In the genomic region with DNA sequence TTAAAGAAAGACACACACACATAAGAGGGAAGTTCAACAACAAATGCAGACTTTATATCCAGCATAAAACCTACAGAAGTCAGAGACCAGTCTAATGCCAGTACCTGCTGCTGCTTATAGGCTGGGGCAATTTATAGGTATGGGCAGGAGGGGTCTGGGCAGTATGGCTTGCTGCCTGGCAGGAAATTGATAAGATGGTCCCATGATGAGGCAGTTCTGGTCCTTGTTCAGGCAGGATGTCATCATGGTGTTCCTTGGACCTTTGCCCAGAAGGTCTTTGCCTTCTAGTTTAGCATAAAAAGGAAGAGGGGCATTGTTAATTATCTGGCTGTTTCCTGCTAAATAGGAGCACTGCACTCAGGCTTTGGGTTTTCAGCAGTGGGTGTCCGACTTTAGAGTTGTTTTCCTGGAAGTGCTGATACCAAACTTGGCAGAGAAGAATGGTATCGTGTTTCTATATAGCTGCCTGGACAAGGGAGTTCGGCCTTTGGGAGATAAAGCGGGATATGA, we compare ENCODE assay signal across 10 cellular contexts. TPM values are rescaled to one million over a fixed set of nuclear protein-coding genes. Genes with fewer than 3 reads are reported as not detected.
DNase-seq lines count a peak whose midpoint lies in the region; ATAC-seq and TF ChIP-seq lines count a peak whose summit lies in the region.
"Had no signal": no experiment of that assay in that cellular context is flagged by ENCODE, and none has a peak within 500 bp of the region (broad histone marks: within the 10 kb centered on the region; RNA-seq: fewer than 3 reads in every experiment).

No MANE protein-coding gene starts in this region.

- H3K4me2 ChIP-seq in SK-N-SH, result 0 out of 2 replicates have a peak overlapping the region, but pooled peaks have one; percentile 23

- no peaks in the 10 kb centered on the region for H4K20me1 ChIP-seq in SK-N-SH (ENCODE audit: insufficient read depth)

- TF ChIP-seq POLR2A in gastrocnemius medialis (IDR thresholded peaks at IDR 0.05), result no peak

- H3K27me3 Mint-ChIP-seq in activated CD8-positive, alpha-beta T cell treated with anti-CD3 and anti-CD28 coated beads, Interleukin-2, amount 10 ng/mL, durations not matched to agents 7 days and 5 days (ENCODE audit: low read depth), result no peaks in the 10 kb centered on the region
- H3K27me3 Mint-ChIP-seq in CD8-positive, alpha-beta memory T cell, result peaks cover 0 to 10% of the 10 kb centered on the region in 2 donors

- H3K9me3 ChIP-seq in SK-N-SH (peaks cover 6% of the 10 kb centered on the region; the same call in 1 of the 2 replicates), gastrocnemius medialis (no peaks in the 10 kb centered on the region)
- no peaks in the 10 kb centered on the region for H3K9me3 ChIP-seq in CD8-positive, alpha-beta memory T cell (ENCODE audit: low read length)

- H3K4me3 Mint-ChIP-seq in activated CD8-positive, alpha-beta T cell treated with anti-CD3 and anti-CD28 coated beads, Interleukin-2, amount 10 ng/mL, durations not matched to agents 7 days and 5 days, result no peak overlapping the region
- H3K4me3 Mint-ChIP-seq in CD8-positive, alpha-beta memory T cell, result no peak overlapping the region
- H3K4me3 Mint-ChIP-seq: activated T-cell treated with anti-CD3 and anti-CD28 coated beads, Interleukin-2, amount 50 U/mL, for 4 hours; nephron progenitor cell had no signal

- TF ChIP-seq CTCF in HFF-Myc (IDR thresholded peaks at IDR 0.05; ENCODE audit: low read depth, low read length, missing control alignments), result no peak
- no peak for TF ChIP-seq CTCF in SK-N-SH (IDR thresholded peaks at IDR 0.05)
- TF ChIP-seq CTCF in foreskin fibroblast (IDR thresholded peaks at IDR 0.05; ENCODE audit: low read depth, low read length), result no peak
- no peak for TF ChIP-seq CTCF in gastrocnemius medialis (IDR thresholded peaks at IDR 0.05 in 4 of 5, conservative IDR thresholded peaks at IDR 0.05 in 1 of 5)

- no peak overlapping the region for H3K27ac Mint-ChIP-seq in activated CD8-positive, alpha-beta T cell treated with anti-CD3 and anti-CD28 coated beads, Interleukin-2, amount 10 ng/mL, durations not matched to agents 7 days and 5 days
- no peak overlapping the region for H3K27ac Mint-ChIP-seq in CD8-positive, alpha-beta memory T cell
- H3K27ac Mint-ChIP-seq: nephron progenitor cell had no signal

- DNase-seq in HFF-Myc (ENCODE audit: extremely low read depth, low read depth) (peak; percentile 38), SK-N-SH (peak; percentile 33), foreskin fibroblast (peak; percentile 52 to 80), gastrocnemius medialis (no peak), NOMO-1 treated with dmso at 0.1 percent for 144 hours (lab: John Stamatoyannopoulos, UW; ENCODE audit: unreplicated experiment) (no peak)
- no peak for DNase-seq in activated CD8-positive, alpha-beta T cell treated with anti-CD3 and anti-CD28 coated beads, Interleukin-2, amount 10 ng/mL, durations not matched to agents 7 days and 5 days
- no peak for DNase-seq in CD8-positive, alpha-beta memory T cell
- DNase-seq in activated CD4-positive, alpha-beta T cell treated with anti-CD3 and anti-CD28 coated beads for 4 hours, result no peak
- DNase-seq: activated T-cell treated with anti-CD3 and anti-CD28 coated beads, Interleukin-2, amount 50 U/mL, for 4 hours; nephron progenitor cell had no signal

- H3K9me3 Mint-ChIP-seq in activated CD8-positive, alpha-beta T cell treated with anti-CD3 and anti-CD28 coated beads, Interleukin-2, amount 10 ng/mL, durations not matched to agents 7 days and 5 days (ENCODE audit: insufficient read depth), result peaks cover 14% of the 10 kb centered on the region
- peaks cover 7 to 15% (median 14%) of the 10 kb centered on the region in 5 donors for H3K9me3 Mint-ChIP-seq in CD8-positive, alpha-beta memory T cell

- TF ChIP-seq EP300 in SK-N-SH (IDR thresholded peaks at IDR 0.05; ENCODE audit: borderline replicate concordance in 1 of 2, low read depth in 1 of 2, low read length in 1 of 2), result peak in 1 of 2 experiments; percentile 69; a peak in 1 of 4 replicates

- H3K79me2 ChIP-seq in SK-N-SH (ENCODE audit: insufficient read depth), result no peaks in the 10 kb centered on the region

- H3K4me3 ChIP-seq in HFF-Myc (replicated peaks; ENCODE audit: low read depth, low read length), result no peak overlapping the region
- no peak overlapping the region for H3K4me3 ChIP-seq in SK-N-SH (ENCODE audit: low read depth in 2 of 2, low read length in 1 of 2)
- no peak overlapping the region for H3K4me3 ChIP-seq in foreskin fibroblast (ENCODE audit: low read depth in 1 of 2, low read length in 2 of 2)
- H3K4me3 ChIP-seq in gastrocnemius medialis, result no peak overlapping the region
- H3K4me3 ChIP-seq in CD8-positive, alpha-beta memory T cell (ENCODE audit: low read length), result no peak overlapping the region

- peaks cover 30% of the 10 kb centered on the region for H3F3A ChIP-seq in SK-N-SH (replicated peaks; ENCODE audit: insufficient read depth)

- TF ChIP-seq RAD21 in SK-N-SH (IDR thresholded peaks at IDR 0.05; ENCODE audit: low read length), result no peak

- POLR2A ChIA-PET in SK-N-SH (lab: Yijun Ruan, JAX), result no interaction called here
- POLR2A ChIA-PET in activated CD8-positive, alpha-beta T cell treated with anti-CD3 and anti-CD28 coated beads, Interleukin-2, amount 10 ng/mL, durations not matched to agents 7 days and 5 days (lab: Charles Lee), result no interaction called here
- POLR2A ChIA-PET in CD8-positive, alpha-beta memory T cell (lab: Charles Lee), result no interaction called here

- H3K4me1 Mint-ChIP-seq in activated CD8-positive, alpha-beta T cell treated with anti-CD3 and anti-CD28 coated beads, Interleukin-2, amount 10 ng/mL, durations not matched to agents 7 days and 5 days (ENCODE audit: low read depth), result peaks cover 10% of the 10 kb centered on the region
- peaks cover 5 to 18% (median 6%) of the 10 kb centered on the region in 3 donors for H3K4me1 Mint-ChIP-seq in CD8-positive, alpha-beta memory T cell
- H3K4me1 Mint-ChIP-seq: nephron progenitor cell had no signal

- H3K4me1 ChIP-seq in SK-N-SH (ENCODE audit: control insufficient read depth in 1 of 2, insufficient read depth in 2 of 2, low read depth in 1 of 2, low read length in 1 of 2), result peaks cover 15 to 23% of the 10 kb centered on the region in 2 experiments
- H3K4me1 ChIP-seq in gastrocnemius medialis, result peaks cover 23 to 28% of the 10 kb centered on the region in 2 donors
- H3K4me1 ChIP-seq in CD8-positive, alpha-beta memory T cell (ENCODE audit: insufficient read depth, low read length), result no peaks in the 10 kb centered on the region

- no peak overlapping the region for H3K9ac ChIP-seq in SK-N-SH

- peaks cover 4% of the 10 kb centered on the region for H3K36me3 Mint-ChIP-seq in activated CD8-positive, alpha-beta T cell treated with anti-CD3 and anti-CD28 coated beads, Interleukin-2, amount 10 ng/mL, durations not matched to agents 7 days and 5 days (ENCODE audit: low read depth)
- H3K36me3 Mint-ChIP-seq in CD8-positive, alpha-beta memory T cell, result peaks cover 0 to 21% (median 0%) of the 10 kb centered on the region in 3 donors

- H3K27ac ChIP-seq in SK-N-SH (ENCODE audit: low read depth in 2 of 2, low read length in 1 of 2), result peak overlapping the region; percentile 52 to 87; a peak in 3 of 4 replicates
- H3K27ac ChIP-seq in gastrocnemius medialis, result peak overlapping the region; percentile 26 to 73 (median 60)
- no peak overlapping the region for H3K27ac ChIP-seq in CD8-positive, alpha-beta memory T cell (ENCODE audit: low read depth, low read length)

- H3K27me3 ChIP-seq in SK-N-SH (ENCODE audit: insufficient read depth) (no peaks in the 10 kb centered on the region), gastrocnemius medialis (no peaks in the 10 kb centered on the region)
- no peaks in the 10 kb centered on the region for H3K27me3 ChIP-seq in CD8-positive, alpha-beta memory T cell (ENCODE audit: insufficient read depth, low read length, poor library complexity, severe bottlenecking)

- WGBS in SK-N-SH (ENCODE audit: low lambda C conversion rate), result 32% methylated on average over 4 of the region's 4 CpGs

- peak; percentile 65 to 75 for ATAC-seq in gastrocnemius medialis
- ATAC-seq in activated CD8-positive, alpha-beta T cell treated with anti-CD3 and anti-CD28 coated beads, Interleukin-2, amount 10 ng/mL, durations not matched to agents 7 days and 5 days, result no peak
- ATAC-seq: activated T-cell treated with anti-CD3 and anti-CD28 coated beads, Interleukin-2, amount 50 U/mL, for 4 hours had no signal

- intact Hi-C loops in gastrocnemius medialis (cut with DNase I; ENCODE audit: low total_unique reads), result no loop called here

- H3K36me3 ChIP-seq in SK-N-SH (replicated peaks in 1 of 2; ENCODE audit: control insufficient read depth in 1 of 2, insufficient read depth in 2 of 2, low read length in 1 of 2) (no peaks in the 10 kb centered on the region), gastrocnemius medialis (no peaks in the 10 kb centered on the region)
- H3K36me3 ChIP-seq in CD8-positive, alpha-beta memory T cell (ENCODE audit: insufficient read depth, low read length), result no peaks in the 10 kb centered on the region

- no peaks in the 10 kb centered on the region for H3K9me2 ChIP-seq in SK-N-SH

- in situ Hi-C loops in gastrocnemius medialis (cut with MboI; ENCODE audit: low sequenced_read_pairs in 4 of 4), result no loop called here

- CTCF ChIA-PET in SK-N-SH (lab: Yijun Ruan, JAX), result interaction anchor here (0.6 to 1.3 kb wide), 2 partner anchors 12 to 49 kb away, joined by 3 to 4 read pairs; partner anchors contain the start of gene CD274
- CTCF ChIA-PET in activated CD8-positive, alpha-beta T cell treated with anti-CD3 and anti-CD28 coated beads, Interleukin-2, amount 10 ng/mL, durations not matched to agents 7 days and 5 days (lab: Charles Lee), result no interaction called here
- CTCF ChIA-PET in CD8-positive, alpha-beta memory T cell (lab: Charles Lee), result no interaction called here

- no peak overlapping the region; the same call in 1 of the 2 replicates for H2AFZ ChIP-seq in SK-N-SH (ENCODE audit: low read depth)

TF ChIP-seq in SK-N-SH, 30 proteins besides CTCF, POLR2A, EP300 and RAD21 (continues in another document):
- peak; percentile 49; the same call in 1 of the 2 replicates for TF ChIP-seq TCF12 (IDR thresholded peaks at IDR 0.05)

RNA-seq across cellular contexts. Expression of gene PDCD1LG2, which starts 10.4 kb away (rescaled TPM):
- 11.1 and 19.4 TPM in 2 replicates for polyA plus RNA-seq in SK-N-SH (2012; rRNA removed)
- 12.8 and 15.3 TPM in 2 replicates for polyA plus RNA-seq in SK-N-SH (2012; cell fraction: cytosol; rRNA removed)
- 8.5 and 17.6 TPM in 2 replicates for polyA plus RNA-seq in SK-N-SH (2012; cell fraction: nucleus; rRNA removed)
- 1 to 10 TPM; 1.4 to 2.5 (median 1.7) TPM for total RNA-seq in gastrocnemius medialis
- total RNA-seq in activated CD8-positive, alpha-beta T cell treated with anti-CD3 and anti-CD28 coated beads, Interleukin-2, amount 10 ng/mL, durations not matched to agents 7 days and 5 days, result under 1 TPM; 0.55 TPM
- under 1 TPM; 0.33 to 0.37 TPM for total RNA-seq in CD8-positive, alpha-beta memory T cell
- not detected for polyA plus RNA-seq in CD8-positive, alpha-beta memory T cell

RNA-seq across cellular contexts. Expression of gene CD274, which starts 49.6 kb away (rescaled TPM):
- 25.8 and 30.9 TPM in 2 replicates for polyA plus RNA-seq in SK-N-SH (2012; rRNA removed)
- polyA plus RNA-seq in SK-N-SH (2012; cell fraction: cytosol; rRNA removed), result 28.2 and 30.3 TPM in 2 replicates
- polyA plus RNA-seq in SK-N-SH (2012; cell fraction: nucleus; rRNA removed), result 24.6 and 47.3 TPM in 2 replicates
- total RNA-seq in gastrocnemius medialis, result 1 to 10 TPM in 3 of 4 donors, under 1 TPM in 1; 0.61 to 7.2 (median 1.6) TPM
- total RNA-seq in activated CD8-positive, alpha-beta T cell treated with anti-CD3 and anti-CD28 coated beads, Interleukin-2, amount 10 ng/mL, durations not matched to agents 7 days and 5 days, result 1 to 10 TPM; 4.0 to 4.9 TPM
- total RNA-seq in CD8-positive, alpha-beta memory T cell, result 10 to 100 TPM; 13.2 to 17.6 TPM
- polyA plus RNA-seq in CD8-positive, alpha-beta memory T cell, result 6.1 TPM

Comparison
In these comparisons a context has a peak if more than half of its experiments do, and no peak if none do; other contexts are left out.
1. DNase-seq: peak in HFF-Myc (single experiment), SK-N-SH (single experiment) and foreskin fibroblast (2 of 2); none in gastrocnemius medialis (0 of 2), NOMO-1 treated with dmso at 0.1 percent for 144 hours (single experiment), activated CD8-positive, alpha-beta T cell treated with anti-CD3 and anti-CD28 coated beads, Interleukin-2, amount 10 ng/mL, durations not matched to agents 7 days and 5 days (single experiment), CD8-positive, alpha-beta memory T cell (0 of 5) and activated CD4-positive, alpha-beta T cell treated with anti-CD3 and anti-CD28 coated beads for 4 hours (0 of 2).